In genomic region chr3:44235604-44236484, GRCh38 we compare ENCODE assay signal across 8 cellular contexts. TPM values are rescaled to one million over a fixed set of nuclear protein-coding genes. Genes with fewer than 3 reads are reported as not detected.
DNase-seq lines count a peak whose midpoint lies in the region; ATAC-seq, FAIRE-seq and TF ChIP-seq lines count a peak whose summit lies in the region.

No MANE protein-coding gene starts in this region.

- DNase-seq in ACHN (peak; percentile 87), GM18507 (ENCODE audit: extremely low spot score, insufficient read length, low read depth) (peak; percentile 4), M059J (ENCODE audit: low read depth) (peak; percentile 77), SK-N-SH (peak; percentile 67), adrenal gland (peak; percentile 61 to 89 (median 76)), heart left ventricle (peak in 4 of 5 donors; percentile 41 to 61 (median 53)), posterior vena cava (ENCODE audit: low spot score) (peak; percentile 87), vagina (ENCODE audit: extremely low spot score in 2 of 2) (no peak)

- no peaks in the 10 kb centered on the region for H4K20me1 ChIP-seq in SK-N-SH (ENCODE audit: insufficient read depth)

- no peaks in the 10 kb centered on the region for H3K27me3 ChIP-seq in SK-N-SH (ENCODE audit: insufficient read depth)
- H3K27me3 ChIP-seq in adrenal gland: no peaks in the 10 kb centered on the region
- H3K27me3 ChIP-seq in heart left ventricle: no peaks in the 10 kb centered on the region
- no peaks in the 10 kb centered on the region for H3K27me3 ChIP-seq in vagina

- in situ Hi-C loops in ACHN (cut with HindIII; ENCODE audit: low pct_ligation_motif_present, low pct_unique_long_range_greater_than_20kb, low sequenced_read_pairs): no loop called here

- no peak overlapping the region for H3K4me3 ChIP-seq in SK-N-SH (ENCODE audit: low read depth in 2 of 2, low read length in 1 of 2)
- peak overlapping the region in 1 of 4 donors; percentile 13 for H3K4me3 ChIP-seq in adrenal gland
- H3K4me3 ChIP-seq in heart left ventricle: peak overlapping the region in 3 of 12 donors; percentile 8 to 37 (median 26)
- H3K4me3 ChIP-seq in vagina: no peak overlapping the region

- H3K4me2 ChIP-seq in SK-N-SH: peak overlapping the region; percentile 1; the same call in 1 of the 2 replicates

- H3K79me2 ChIP-seq in SK-N-SH (ENCODE audit: insufficient read depth): no peaks in the 10 kb centered on the region

- intact Hi-C loops in adrenal gland (cut with DNase I) (no loop called here), heart left ventricle (cut with DNase I) (no loop called here), posterior vena cava (cut with DNase I) (no loop called here), vagina (cut with DNase I) (no loop called here)

- H2AFZ ChIP-seq in SK-N-SH (ENCODE audit: low read depth): peak overlapping the region; percentile 5; the same call in 1 of the 2 replicates

- WGBS in SK-N-SH (ENCODE audit: low lambda C conversion rate): 51% methylated on average over 16 of the region's 16 CpGs
- 21 to 25% (median 24%) methylated on average over 16 of the region's 16 CpGs for WGBS in adrenal gland, 4 donors
- WGBS in heart left ventricle, 4 donors: 25 to 29% (median 27%) methylated on average over 16 of the region's 16 CpGs

- H3K36me3 ChIP-seq in SK-N-SH (replicated peaks in 1 of 2; ENCODE audit: control insufficient read depth in 1 of 2, insufficient read depth in 2 of 2, low read length in 1 of 2) (no peaks in the 10 kb centered on the region), adrenal gland (replicated peaks in 1 of 2) (no peaks in the 10 kb centered on the region), heart left ventricle (no peaks in the 10 kb centered on the region), vagina (no peaks in the 10 kb centered on the region)

- POLR2A ChIA-PET in SK-N-SH (lab: Yijun Ruan, JAX): no interaction called here

- H3K4me1 ChIP-seq in SK-N-SH (ENCODE audit: control insufficient read depth in 1 of 2, insufficient read depth in 2 of 2, low read depth in 1 of 2, low read length in 1 of 2): no peaks in the 10 kb centered on the region; a peak in 1 of 4 replicates
- H3K4me1 ChIP-seq in adrenal gland (replicated peaks in 1 of 2): peaks cover 4 to 5% of the 10 kb centered on the region in 2 donors
- peaks cover 0 to 6% (median 0%) of the 10 kb centered on the region in 12 donors for H3K4me1 ChIP-seq in heart left ventricle
- H3K4me1 ChIP-seq in vagina: no peaks in the 10 kb centered on the region

- CTCF ChIA-PET in SK-N-SH (lab: Yijun Ruan, JAX): interaction anchor here (0.6 to 3.8 kb wide), 23 partner anchors 9 to 762 kb away, joined by 3 to 36 read pairs (median 4); no protein-coding TSS in a partner anchor

- H3F3A ChIP-seq in SK-N-SH (replicated peaks; ENCODE audit: insufficient read depth): no peaks in the 10 kb centered on the region

- TF ChIP-seq POLR2A in adrenal gland (IDR thresholded peaks at IDR 0.05) (no peak), heart left ventricle (IDR thresholded peaks at IDR 0.05) (no peak), vagina (IDR thresholded peaks at IDR 0.05) (no peak)

- TF ChIP-seq RAD21 in SK-N-SH (IDR thresholded peaks at IDR 0.05; ENCODE audit: low read length): peak; percentile 67

- H3K9me2 ChIP-seq in SK-N-SH: no peaks in the 10 kb centered on the region

- ATAC-seq in heart left ventricle: peak; percentile 70 to 96 (median 93)

- H3K9ac ChIP-seq in SK-N-SH: no peak overlapping the region

- no peak for TF ChIP-seq EP300 in SK-N-SH (IDR thresholded peaks at IDR 0.05; ENCODE audit: borderline replicate concordance in 1 of 2, low read depth in 1 of 2, low read length in 1 of 2)

- peak; percentile 81 for TF ChIP-seq CTCF in SK-N-SH (IDR thresholded peaks at IDR 0.05)
- peak; percentile 59 to 81 (median 71) for TF ChIP-seq CTCF in adrenal gland (IDR thresholded peaks at IDR 0.05)
- peak; percentile 70 to 89 (median 78) for TF ChIP-seq CTCF in heart left ventricle (IDR thresholded peaks at IDR 0.05)
- TF ChIP-seq CTCF in vagina (IDR thresholded peaks at IDR 0.05): peak; percentile 23 to 46 (median 42)

- H3K9me3 ChIP-seq in SK-N-SH (no peaks in the 10 kb centered on the region), adrenal gland (replicated peaks in 1 of 3) (no peaks in the 10 kb centered on the region), heart left ventricle (no peaks in the 10 kb centered on the region), vagina (no peaks in the 10 kb centered on the region)

- peak; percentile 69 for FAIRE-seq in GM18507 (lab: Jason Lieb, UNC)

- no peak overlapping the region for H3K27ac ChIP-seq in SK-N-SH (ENCODE audit: low read depth in 2 of 2, low read length in 1 of 2)
- H3K27ac ChIP-seq in adrenal gland: peak overlapping the region in 2 of 5 donors; percentile 15 to 61
- peak overlapping the region in 1 of 12 donors; percentile 42 for H3K27ac ChIP-seq in heart left ventricle
- H3K27ac ChIP-seq in vagina: no peak overlapping the region

TF ChIP-seq in SK-N-SH, 30 proteins besides CTCF, POLR2A, EP300 and RAD21:
- TF ChIP-seq SMC3 (IDR thresholded peaks at IDR 0.05; ENCODE audit: low read depth, low read length) (peak; percentile 50), PBX3 (IDR thresholded peaks at IDR 0.05) (0 out of 2 replicates have a peak, but pooled peaks have one; percentile 40), FOSL2 (IDR thresholded peaks at IDR 0.05; ENCODE audit: borderline replicate concordance, low read depth) (peak; percentile 95), JUND (IDR thresholded peaks at IDR 0.05) (peak; percentile 94), TCF12 (IDR thresholded peaks at IDR 0.05) (0 out of 2 replicates have a peak, but pooled peaks have one; percentile 28), USF1 (IDR thresholded peaks at IDR 0.05; ENCODE audit: borderline replicate concordance, low read depth) (no peak)

RNA-seq across cellular contexts. Expression of gene TOPAZ1, which starts 5.8 kb away (rescaled TPM):
- total RNA-seq in M059J (2014; rRNA removed; shearing (Covaris generic)): not detected in 2 replicates
- not detected in 2 replicates for polyA plus RNA-seq in SK-N-SH (2012; rRNA removed)
- not detected in 2 replicates for polyA plus RNA-seq in SK-N-SH (2012; cell fraction: cytosol; rRNA removed)
- polyA plus RNA-seq in SK-N-SH (2012; cell fraction: nucleus; rRNA removed): not detected in 2 replicates
- total RNA-seq in adrenal gland: not detected
- not detected for polyA plus RNA-seq in adrenal gland
- not detected for total RNA-seq in heart left ventricle
- not detected for polyA plus RNA-seq in heart left ventricle
- not detected for total RNA-seq in posterior vena cava
- not detected for total RNA-seq in vagina

Comparison
In these comparisons a context has a peak if more than half of its experiments do, and no peak if none do; other contexts are left out.
1. DNase-seq: peak in ACHN (single experiment), GM18507 (single experiment), M059J (single experiment), SK-N-SH (single experiment), adrenal gland (7 of 7), heart left ventricle (4 of 5) and posterior vena cava (single experiment); none in vagina (0 of 2).
2. Peak in every context shown above with its lines, with median percentiles within 50 percentile points of each other: CTCF ChIP-seq.